Comparison of ENCODE assay signal across 25 cellular contexts in the genomic region with DNA sequence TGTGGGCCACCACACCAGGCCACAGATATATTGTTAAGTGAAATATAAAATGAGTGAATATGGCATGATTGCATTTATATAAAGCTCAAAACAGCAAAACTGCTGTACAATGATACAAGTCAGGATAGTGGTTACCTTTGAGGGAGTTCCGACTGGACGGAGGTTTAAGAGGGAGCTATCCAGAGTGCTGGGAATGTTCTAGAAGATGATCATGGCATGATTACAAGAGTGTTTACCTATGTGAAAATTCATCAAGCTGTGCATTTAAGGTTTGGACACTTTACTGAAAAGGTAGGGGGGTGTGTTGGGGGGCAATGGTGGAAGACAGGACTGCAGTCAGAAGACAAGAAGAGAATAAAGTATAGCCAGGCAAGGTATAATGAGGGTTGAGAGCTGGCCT.
"Had no signal": no experiment of that assay in that cellular context is flagged by ENCODE, and none has a peak within 500 bp of the region (broad histone marks: within the 10 kb centered on the region; RNA-seq: fewer than 3 reads in every experiment).

No MANE protein-coding gene starts in this region.

- H3K36me3 Mint-ChIP-seq: natural killer cell treated with Interleukin-12 subunit alpha and Interleukin-12 subunit beta and Interleukin-15 and Interleukin-18, amount 100 ng/mL, for 72 hours; stimulated activated effector memory CD8-positive, alpha-beta T cell treated with anti-CD3 and anti-CD28 coated beads, Interleukin-12 subunit alpha, Interleukin-12 subunit beta, amount 100 ng/mL, for 72 hours; stimulated activated naive B cell treated with anti-CD40 and anti-IgM and Interleukin-4, amounts not matched to agents 10 μg/mL and 1 μg/mL and 100 μg/mL, for 72 hours had no signal

- H3K4me1 ChIP-seq: psoas muscle, sigmoid colon, vagina had no signal

- ATAC-seq: natural killer cell treated with Interleukin-12 subunit alpha and Interleukin-12 subunit beta and Interleukin-15 and Interleukin-18, amount 100 ng/mL, for 72 hours; psoas muscle; right cardiac atrium; right lobe of liver; stimulated activated effector memory CD8-positive, alpha-beta T cell treated with anti-CD3 and anti-CD28 coated beads, Interleukin-12 subunit alpha, Interleukin-12 subunit beta, amount 100 ng/mL, for 72 hours; stimulated activated naive B cell treated with anti-CD40 and anti-IgM and Interleukin-4, amounts not matched to agents 10 μg/mL and 1 μg/mL and 100 μg/mL, for 72 hours had no signal

- H3K27me3 ChIP-seq: pancreas, right lobe of liver, sigmoid colon, stomach, thyroid gland, tibial nerve, upper lobe of left lung, vagina had no signal

- H3K4me3 ChIP-seq: pancreas, psoas muscle, right lobe of liver, sigmoid colon, stomach, thoracic aorta, thyroid gland, tibial nerve, upper lobe of left lung, vagina had no signal

- H3K4me3 Mint-ChIP-seq: natural killer cell treated with Interleukin-12 subunit alpha and Interleukin-12 subunit beta and Interleukin-15 and Interleukin-18, amount 100 ng/mL, for 72 hours; nephron progenitor cell; neural crest cell; stimulated activated effector memory CD8-positive, alpha-beta T cell treated with anti-CD3 and anti-CD28 coated beads, Interleukin-12 subunit alpha, Interleukin-12 subunit beta, amount 100 ng/mL, for 72 hours; stimulated activated naive B cell treated with anti-CD40 and anti-IgM and Interleukin-4, amounts not matched to agents 10 μg/mL and 1 μg/mL and 100 μg/mL, for 72 hours; stimulated activated naive CD8-positive, alpha-beta T cell treated with anti-CD3 and anti-CD28 coated beads, Interleukin-15, Interleukin-2, amounts not matched to agents 100 ng/mL and 50 ng/mL, for 24 hours had no signal

- H3K27ac ChIP-seq: neutrophil, pancreas, psoas muscle, right lobe of liver, sigmoid colon, thoracic aorta, thyroid gland, tibial nerve, upper lobe of left lung, vagina had no signal

- H3K36me3 ChIP-seq: neutrophil, pancreas, right lobe of liver, sigmoid colon, stomach, thoracic aorta, thyroid gland, tibial nerve, upper lobe of left lung, vagina had no signal

- DNase-seq: nephron progenitor cell; nucleus accumbens; pancreas; psoas muscle; right cardiac atrium; right lobe of liver; sigmoid colon; stimulated activated CD4-positive, alpha-beta T cell treated with anti-CD3 and anti-CD28 coated beads, Interleukin-15, amount 100 ng/mL, for 24 hours; stimulated activated CD4-positive, alpha-beta T cell treated with anti-CD3 and anti-CD28 coated beads, Interleukin-2, amount 100 ng/mL, for 24 hours; stimulated activated CD4-positive, alpha-beta T cell treated with anti-CD3 and anti-CD28 coated beads, Interleukin-2, amount 100 ng/mL, for 48 hours; stimulated activated CD4-positive, alpha-beta T cell treated with anti-CD3 and anti-CD28 coated beads, Interleukin-4, amount 100 ng/mL, for 24 hours; stimulated activated naive B cell treated with anti-CD40 and anti-IgM and Interleukin-4, amounts not matched to agents 10 μg/mL and 1 μg/mL and 100 μg/mL, for 72 hours; stimulated activated naive CD4-positive, alpha-beta T cell treated with Interleukin-2 at 50 U/mL for 16 hours; stomach; thyroid gland; trophoblast cell; upper lobe of left lung had no signal

- H3K4me1 Mint-ChIP-seq: neural crest cell; stimulated activated effector memory CD8-positive, alpha-beta T cell treated with anti-CD3 and anti-CD28 coated beads, Interleukin-12 subunit alpha, Interleukin-12 subunit beta, amount 100 ng/mL, for 72 hours; stimulated activated naive B cell treated with anti-CD40 and anti-IgM and Interleukin-4, amounts not matched to agents 10 μg/mL and 1 μg/mL and 100 μg/mL, for 72 hours had no signal

- H3K9me3 Mint-ChIP-seq: natural killer cell treated with Interleukin-12 subunit alpha and Interleukin-12 subunit beta and Interleukin-15 and Interleukin-18, amount 100 ng/mL, for 72 hours; stimulated activated effector memory CD8-positive, alpha-beta T cell treated with anti-CD3 and anti-CD28 coated beads, Interleukin-12 subunit alpha, Interleukin-12 subunit beta, amount 100 ng/mL, for 72 hours had no signal

- H3K9me3 ChIP-seq: neutrophil, pancreas, psoas muscle, right lobe of liver, sigmoid colon, stomach, thoracic aorta, thyroid gland, tibial nerve, upper lobe of left lung, vagina had no signal
